Comparison of ENCODE assay signal across 26 cellular contexts in genomic region chr16:56399492-56399891, GRCh38.
"Had no signal": no experiment of that assay in that cellular context is flagged by ENCODE, and none has a peak within 500 bp of the region (broad histone marks: within the 10 kb centered on the region; RNA-seq: fewer than 3 reads in every experiment).

No MANE protein-coding gene starts in this region.

- H3K4me2 ChIP-seq: smooth muscle cell had no signal

- DNase-seq: activated CD4-positive, alpha-beta T cell treated with anti-CD3 and anti-CD28 coated beads for 4 hours; activated CD4-positive, alpha-beta T cell treated with anti-CD3 and anti-CD28 coated beads, Interleukin-2, amount 50 U/mL, for 48 hours; activated CD4-positive, CD25-positive, alpha-beta regulatory T cell; activated CD8-positive, alpha-beta memory T cell treated with anti-CD3 and anti-CD28 coated beads, Interleukin-2, amount 50 U/mL, for 48 hours; activated naive CD4-positive, alpha-beta T cell treated with anti-CD3 and anti-CD28 coated beads for 36 hours; activated T-cell treated with anti-CD3 and anti-CD28 coated beads, Interleukin-2, amount 50 U/mL, for 4 hours; amygdala; dermis blood vessel endothelial cell; effector CD8-positive, alpha-beta T cell; foreskin keratinocyte; glutamatergic neuron; hippocampal formation; mesendoderm; mucosa of descending colon; nephron progenitor cell; nucleus accumbens; stimulated activated CD4-positive, alpha-beta T cell treated with anti-CD3 and anti-CD28 coated beads, Interleukin-2, amount 100 ng/mL, for 48 hours; stimulated activated CD8-positive, alpha-beta memory T cell treated with anti-CD3 and anti-CD28 coated beads, Interleukin-4, amount 100 ng/mL, for 48 hours; stimulated activated naive B cell treated with anti-CD40 and anti-IgM and Interleukin-4, amounts not matched to agents 10 μg/mL and 1 μg/mL and 100 μg/mL, for 72 hours; T1000; testis had no signal

- H3K9me3 ChIP-seq: mucosa of descending colon, testis had no signal

- H3K27me3 ChIP-seq: foreskin keratinocyte, testis had no signal

- H3K9me3 Mint-ChIP-seq: activated naive CD4-positive, alpha-beta T cell treated with anti-CD3 and anti-CD28 coated beads for 36 hours; activated T-cell treated with anti-CD3 and anti-CD28 coated beads, Interleukin-2, amount 50 U/mL, for 4 hours; T-helper 1 cell treated with Interleukin-12 subunit alpha and Interleukin-12 subunit beta and Interleukin-4 antibody, amounts not matched to agents 30 μg/mL and 1 μg/mL, for 36 hours; type B pancreatic cell had no signal

- H3K4me3 ChIP-seq: mucosa of descending colon, smooth muscle cell, testis had no signal

- H3K27ac ChIP-seq: foreskin keratinocyte, parathyroid adenoma, testis had no signal

- H3K4me3 Mint-ChIP-seq: activated naive CD4-positive, alpha-beta T cell treated with anti-CD3 and anti-CD28 coated beads for 36 hours; activated T-cell treated with anti-CD3 and anti-CD28 coated beads, Interleukin-2, amount 50 U/mL, for 4 hours; nephron progenitor cell; stimulated activated naive B cell treated with anti-CD40 and anti-IgM and Interleukin-4, amounts not matched to agents 10 μg/mL and 1 μg/mL and 100 μg/mL, for 72 hours; T-helper 1 cell treated with Interleukin-12 subunit alpha and Interleukin-12 subunit beta and Interleukin-4 antibody, amounts not matched to agents 30 μg/mL and 1 μg/mL, for 36 hours; type B pancreatic cell had no signal

- ATAC-seq: activated T-cell treated with anti-CD3 and anti-CD28 coated beads, Interleukin-2, amount 50 U/mL, for 4 hours; foreskin keratinocyte; mucosa of descending colon; sciatic nerve; stimulated activated naive B cell treated with anti-CD40 and anti-IgM and Interleukin-4, amounts not matched to agents 10 μg/mL and 1 μg/mL and 100 μg/mL, for 72 hours had no signal

- H3K27me3 Mint-ChIP-seq: stimulated activated naive B cell treated with anti-CD40 and anti-IgM and Interleukin-4, amounts not matched to agents 10 μg/mL and 1 μg/mL and 100 μg/mL, for 72 hours; type B pancreatic cell had no signal

- H3K27ac Mint-ChIP-seq: activated naive CD4-positive, alpha-beta T cell treated with anti-CD3 and anti-CD28 coated beads for 36 hours; stimulated activated naive B cell treated with anti-CD40 and anti-IgM and Interleukin-4, amounts not matched to agents 10 μg/mL and 1 μg/mL and 100 μg/mL, for 72 hours; T-helper 1 cell treated with Interleukin-12 subunit alpha and Interleukin-12 subunit beta and Interleukin-4 antibody, amounts not matched to agents 30 μg/mL and 1 μg/mL, for 36 hours; type B pancreatic cell had no signal

- H2AFZ ChIP-seq: parathyroid adenoma had no signal

- H3K4me1 Mint-ChIP-seq: nephron progenitor cell had no signal

- H3K4me1 ChIP-seq: foreskin keratinocyte, parathyroid adenoma, testis had no signal

- H3K9ac ChIP-seq: parathyroid adenoma had no signal
